In genomic region chr1:84721152-84721551, GRCh38 we compare ENCODE assay signal across 2 cellular contexts.
TF ChIP-seq lines count a peak whose summit lies in the region.

No MANE protein-coding gene starts in this region.

TF ChIP-seq in K562, 482 proteins besides CTCF, POLR2A, EP300 and RAD21 (continued from another document and continues in another):
- TF ChIP-seq ETV1 (tag; conservative IDR thresholded peaks at IDR 0.05; ENCODE audit: low read depth) (no peak), MAFK (IDR thresholded peaks at IDR 0.05; ENCODE audit: low read length) (peak; percentile 93), JUN (IDR thresholded peaks at IDR 0.05; ENCODE audit: borderline replicate concordance, low read depth, low read length) (0 out of 2 replicates have a peak, but pooled peaks have one; percentile 36), JUN (CRISPR knock-in tag; IDR thresholded peaks at IDR 0.05; ENCODE audit: borderline replicate concordance) (no peak), NR2F6 (CRISPR knock-in tag; IDR thresholded peaks at IDR 0.05) (no peak), BACH1 (tag; IDR thresholded peaks at IDR 0.05) (0 out of 2 replicates have a peak, but pooled peaks have one; percentile 36), NFE2 (IDR thresholded peaks at IDR 0.05; ENCODE audit: low read depth) (peak; percentile 84), RCOR1 (IDR thresholded peaks at IDR 0.05; ENCODE audit: borderline replicate concordance in 1 of 2, low read depth in 2 of 2, low read length in 2 of 2) (peak in 1 of 2 experiments; percentile 28; a peak in 1 of 4 replicates), CHAMP1 (IDR thresholded peaks at IDR 0.05) (peak; percentile 38; the same call in 1 of the 2 replicates), SMARCA4 (IDR thresholded peaks at IDR 0.05) (peak; percentile 24; the same call in 1 of the 2 replicates), EHMT2 (IDR thresholded peaks at IDR 0.05) (peak; percentile 77), RBBP5 (IDR thresholded peaks at IDR 0.05; ENCODE audit: borderline replicate concordance, insufficient read depth, low read length, poor library complexity, severe bottlenecking) (no peak), PKNOX1 (IDR thresholded peaks at IDR 0.05) (no peak), GABPB1 (CRISPR knock-in tag; IDR thresholded peaks at IDR 0.05) (no peak), HMBOX1 (IDR thresholded peaks at IDR 0.05) (peak; percentile 71)
- TF ChIP-seq, protein P1, sequence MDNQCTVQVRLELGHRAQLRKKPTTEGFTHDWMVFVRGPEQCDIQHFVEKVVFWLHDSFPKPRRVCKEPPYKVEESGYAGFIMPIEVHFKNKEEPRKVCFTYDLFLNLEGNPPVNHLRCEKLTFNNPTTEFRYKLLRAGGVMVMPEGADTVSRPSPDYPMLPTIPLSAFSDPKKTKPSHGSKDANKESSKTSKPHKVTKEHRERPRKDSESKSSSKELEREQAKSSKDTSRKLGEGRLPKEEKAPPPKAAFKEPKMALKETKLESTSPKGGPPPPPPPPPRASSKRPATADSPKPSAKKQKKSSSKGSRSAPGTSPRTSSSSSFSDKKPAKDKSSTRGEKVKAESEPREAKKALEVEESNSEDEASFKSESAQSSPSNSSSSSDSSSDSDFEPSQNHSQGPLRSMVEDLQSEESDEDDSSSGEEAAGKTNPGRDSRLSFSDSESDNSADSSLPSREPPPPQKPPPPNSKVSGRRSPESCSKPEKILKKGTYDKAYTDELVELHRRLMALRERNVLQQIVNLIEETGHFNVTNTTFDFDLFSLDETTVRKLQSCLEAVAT (IDR thresholded peaks at IDR 0.05), result no peak
- TF ChIP-seq, protein P2, sequence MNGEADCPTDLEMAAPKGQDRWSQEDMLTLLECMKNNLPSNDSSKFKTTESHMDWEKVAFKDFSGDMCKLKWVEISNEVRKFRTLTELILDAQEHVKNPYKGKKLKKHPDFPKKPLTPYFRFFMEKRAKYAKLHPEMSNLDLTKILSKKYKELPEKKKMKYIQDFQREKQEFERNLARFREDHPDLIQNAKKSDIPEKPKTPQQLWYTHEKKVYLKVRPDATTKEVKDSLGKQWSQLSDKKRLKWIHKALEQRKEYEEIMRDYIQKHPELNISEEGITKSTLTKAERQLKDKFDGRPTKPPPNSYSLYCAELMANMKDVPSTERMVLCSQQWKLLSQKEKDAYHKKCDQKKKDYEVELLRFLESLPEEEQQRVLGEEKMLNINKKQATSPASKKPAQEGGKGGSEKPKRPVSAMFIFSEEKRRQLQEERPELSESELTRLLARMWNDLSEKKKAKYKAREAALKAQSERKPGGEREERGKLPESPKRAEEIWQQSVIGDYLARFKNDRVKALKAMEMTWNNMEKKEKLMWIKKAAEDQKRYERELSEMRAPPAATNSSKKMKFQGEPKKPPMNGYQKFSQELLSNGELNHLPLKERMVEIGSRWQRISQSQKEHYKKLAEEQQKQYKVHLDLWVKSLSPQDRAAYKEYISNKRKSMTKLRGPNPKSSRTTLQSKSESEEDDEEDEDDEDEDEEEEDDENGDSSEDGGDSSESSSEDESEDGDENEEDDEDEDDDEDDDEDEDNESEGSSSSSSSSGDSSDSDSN (IDR thresholded peaks at IDR 0.05; ENCODE audit: borderline replicate concordance in 1 of 2, low read depth in 2 of 2, low read length in 2 of 2), result no peak
- TF ChIP-seq, protein P3, sequence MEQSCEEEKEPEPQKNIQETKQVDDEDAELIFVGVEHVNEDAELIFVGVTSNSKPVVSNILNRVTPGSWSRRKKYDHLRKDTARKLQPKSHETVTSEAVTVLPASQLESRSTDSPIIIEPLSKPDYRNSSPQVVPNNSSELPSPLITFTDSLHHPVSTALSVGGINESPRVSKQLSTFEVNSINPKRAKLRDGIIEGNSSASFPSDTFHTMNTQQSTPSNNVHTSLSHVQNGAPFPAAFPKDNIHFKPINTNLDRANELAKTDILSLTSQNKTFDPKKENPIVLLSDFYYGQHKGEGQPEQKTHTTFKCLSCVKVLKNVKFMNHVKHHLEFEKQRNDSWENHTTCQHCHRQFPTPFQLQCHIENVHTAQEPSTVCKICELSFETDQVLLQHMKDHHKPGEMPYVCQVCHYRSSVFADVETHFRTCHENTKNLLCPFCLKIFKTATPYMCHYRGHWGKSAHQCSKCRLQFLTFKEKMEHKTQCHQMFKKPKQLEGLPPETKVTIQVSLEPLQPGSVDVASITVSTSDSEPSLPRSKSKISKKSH (CRISPR knock-in tag; IDR thresholded peaks at IDR 0.05), result no peak

TF ChIP-seq in GM23338, 12 proteins besides CTCF, POLR2A, EP300 and RAD21 (continued from another document):
- TF ChIP-seq CREB1 (CRISPR knock-in tag; IDR thresholded peaks at IDR 0.05; ENCODE audit: low read depth) (no peak), REST (IDR thresholded peaks at IDR 0.05; ENCODE audit: unreplicated experiment) (no peak), ETS1 (IDR thresholded peaks at IDR 0.05) (no peak), ZNF114 (CRISPR knock-in tag; IDR thresholded peaks at IDR 0.05) (no peak), EZH2phosphoT487 (IDR thresholded peaks at IDR 0.05; ENCODE audit: unreplicated experiment) (no peak), NANOG (IDR thresholded peaks at IDR 0.05; ENCODE audit: borderline replicate concordance) (no peak), ZNF331 (CRISPR knock-in tag; IDR thresholded peaks at IDR 0.05; ENCODE audit: low read depth) (no peak), ZNF462 (CRISPR knock-in tag; IDR thresholded peaks at IDR 0.05) (no peak), EZH2 (IDR thresholded peaks at IDR 0.05; ENCODE audit: low read depth, unreplicated experiment) (no peak), JUNB (IDR thresholded peaks at IDR 0.05; ENCODE audit: unreplicated experiment) (no peak), POLR2AphosphoS5 (IDR thresholded peaks at IDR 0.05; ENCODE audit: low read depth) (no peak)
